In genomic region chr11:117096140-117096972, GRCh38 we compare ENCODE assay signal across 8 cellular contexts. TPM values are rescaled to one million over a fixed set of nuclear protein-coding genes. Genes with fewer than 3 reads are reported as not detected.
DNase-seq lines count a peak whose midpoint lies in the region; TF ChIP-seq lines count a peak whose summit lies in the region.

No MANE protein-coding gene starts in this region.

- peaks cover 0 to 41% (median 16%) of the 10 kb centered on the region in 4 donors for H3K4me1 ChIP-seq in Peyer's patch
- peaks cover 39% of the 10 kb centered on the region for H3K4me1 ChIP-seq in adipocyte (ENCODE audit: control insufficient read depth, insufficient read depth, low read length)

- H3K36me3 ChIP-seq in Peyer's patch, result no peaks in the 10 kb centered on the region
- H3K36me3 ChIP-seq in adipocyte (ENCODE audit: control insufficient read depth, insufficient read depth, low read length, severe bottlenecking), result no peaks in the 10 kb centered on the region

- peak overlapping the region; percentile 94 for H3K9ac ChIP-seq in adipocyte (ENCODE audit: low read length)

- DNase-seq in ELF-1 (ENCODE audit: low read depth, low spot score), result peak; percentile 94
- DNase-seq in HFFc6, result peak; percentile 11
- peak in 2 of 3 donors; percentile 69 to 79 for DNase-seq in Peyer's patch
- DNase-seq in adipocyte (ENCODE audit: low read depth), result peak; percentile 57
- peak; percentile 61 for DNase-seq in iPS-NIHi11 (ENCODE audit: low spot score)
- peak; percentile 50 for DNase-seq in stimulated activated CD4-positive, alpha-beta T cell treated with anti-CD3 and anti-CD28 coated beads, Interleukin-1b, Interleukin-23, amount 100 ng/mL, for 48 hours
- no peak for DNase-seq in SW480 (ENCODE audit: low spot score)
- DNase-seq in NCI-H2196 (lab: John Stamatoyannopoulos, UW; ENCODE audit: unreplicated experiment), result no peak

- TF ChIP-seq POLR2A in Peyer's patch (IDR thresholded peaks at IDR 0.05), result no peak

- H3K27me3 ChIP-seq in Peyer's patch, result no peaks in the 10 kb centered on the region
- no peaks in the 10 kb centered on the region for H3K27me3 ChIP-seq in adipocyte (replicated peaks; ENCODE audit: control insufficient read depth, insufficient read depth, low read length)

- H3K27ac Mint-ChIP-seq in HFFc6, result peak overlapping the region; percentile 94

- H3K27me3 Mint-ChIP-seq in HFFc6 (ENCODE audit: insufficient read depth), result peaks cover 2% of the 10 kb centered on the region; the same call in 1 of the 2 replicates

- H3K9me3 ChIP-seq in Peyer's patch (no peaks in the 10 kb centered on the region), adipocyte (ENCODE audit: control insufficient read depth, low read length) (no peaks in the 10 kb centered on the region)

- peak overlapping the region; percentile 65 to 98 (median 98) for H3K4me3 ChIP-seq in Peyer's patch
- H3K4me3 ChIP-seq in adipocyte (ENCODE audit: low read length), result peak overlapping the region; percentile 98

- H3K27ac ChIP-seq in Peyer's patch, result peak overlapping the region; percentile 94 to 98 (median 96)

- peak overlapping the region; percentile 94 for H3K4me3 Mint-ChIP-seq in HFFc6

- H3K36me3 Mint-ChIP-seq in HFFc6 (ENCODE audit: low read depth), result peaks cover 9% of the 10 kb centered on the region

- peaks cover 49% of the 10 kb centered on the region for H3K4me1 Mint-ChIP-seq in HFFc6 (ENCODE audit: low read depth)

- H3K9me3 Mint-ChIP-seq in HFFc6, result no peaks in the 10 kb centered on the region

- TF ChIP-seq CTCF in HFFc6 (IDR thresholded peaks at IDR 0.05) (peak; percentile 17; the same call in 1 of the 2 replicates), Peyer's patch (IDR thresholded peaks at IDR 0.05) (no peak)

RNA-seq across cellular contexts. Expression of gene SIK3, which starts 1.9 kb away (rescaled TPM):
- total RNA-seq in HFFc6 (2021; fragmentation: NEBNext Ultra II Directional; extraction: Animal tissue kit (Norgen Biotek cat#: 25700)), result 10 to 100 TPM; 15.6 to 23.3 (median 19.9) TPM
- total RNA-seq in Peyer's patch, result 10 to 100 TPM; 58.8 to 85.8 (median 59.8) TPM

RNA-seq across cellular contexts. Expression of gene PAFAH1B2, which starts 47.7 kb away (rescaled TPM):
- total RNA-seq in HFFc6 (2021; fragmentation: NEBNext Ultra II Directional; extraction: Animal tissue kit (Norgen Biotek cat#: 25700)), result 100 to 1,000 TPM; 113 to 130 (median 122) TPM
- total RNA-seq in Peyer's patch, result 10 to 100 TPM; 45.4 to 96.2 (median 66.9) TPM

Comparison
In these comparisons a context has a peak if more than half of its experiments do, and no peak if none do; other contexts are left out.
1. DNase-seq: peak in ELF-1 (single experiment), HFFc6 (single experiment), Peyer's patch (2 of 3), adipocyte (single experiment), iPS-NIHi11 (single experiment) and stimulated activated CD4-positive, alpha-beta T cell treated with anti-CD3 and anti-CD28 coated beads, Interleukin-1b, Interleukin-23, amount 100 ng/mL, for 48 hours (single experiment); none in SW480 (single experiment) and NCI-H2196 (single experiment).